20 cellular contexts compared by ENCODE assay signal in genomic region chr5:128202320-128202719, GRCh38.
DNase-seq lines count a peak whose midpoint lies in the region; ATAC-seq, FAIRE-seq and TF ChIP-seq lines count a peak whose summit lies in the region.
"Had no signal": no experiment of that assay in that cellular context is flagged by ENCODE, and none has a peak within 500 bp of the region (broad histone marks: within the 10 kb centered on the region; RNA-seq: fewer than 3 reads in every experiment).

No MANE protein-coding gene starts in this region.

- intact Hi-C loops in HepG2 (cut with micrococcal nuclease; ENCODE audit: unreplicated experiment) = no loop called here
- intact Hi-C loops in right lobe of liver (cut with DNase I) = no loop called here
- intact Hi-C loops in lower leg skin (cut with DNase I; ENCODE audit: low total_unique reads) = loop anchor here (10.0 kb wide), 1 partner anchor 438 kb away; no protein-coding TSS in a partner anchor

- H3K9me2 ChIP-seq in Karpas-422 (replicated peaks; ENCODE audit: insufficient read depth, low read length) = no peaks in the 10 kb centered on the region

- TF ChIP-seq EP300 in HepG2 (IDR thresholded peaks at IDR 0.05; ENCODE audit: low read depth in 2 of 2, low read length in 2 of 2) (no peak), HepG2 (CRISPR knock-in tag; IDR thresholded peaks at IDR 0.05; ENCODE audit: borderline replicate concordance) (no peak)

- H3K79me2 ChIP-seq in HepG2 (ENCODE audit: insufficient read depth, low read length) (no peaks in the 10 kb centered on the region), Karpas-422 (ENCODE audit: low read length) (no peaks in the 10 kb centered on the region)

- in situ Hi-C loops in HepG2 (cut with HindIII; ENCODE audit: extremely low pct_ligation_motif_present, low pct_unique_long_range_greater_than_20kb) = loop anchor here (5.0 to 25.0 kb wide), 5 partner anchors 325 to 910 kb away; no protein-coding TSS in a partner anchor

- H3K36me3 ChIP-seq in HepG2 (replicated peaks in 1 of 2; ENCODE audit: control insufficient read depth in 1 of 2, insufficient read depth in 2 of 2, low read length in 2 of 2) = no peaks in the 10 kb centered on the region
- H3K36me3 ChIP-seq in right lobe of liver = no peaks in the 10 kb centered on the region
- peaks cover 44% of the 10 kb centered on the region for H3K36me3 ChIP-seq in Karpas-422 (ENCODE audit: insufficient read depth, low read length)
- no peaks in the 10 kb centered on the region for H3K36me3 ChIP-seq in small intestine (ENCODE audit: control insufficient read depth in 2 of 2, insufficient read depth in 2 of 2, low read length in 2 of 2)

- CTCF ChIA-PET in HepG2 (lab: Yijun Ruan, JAX; ENCODE audit: low intra/inter-chr PET ratio, low total read pairs) = interaction anchor here (2.4 to 2.8 kb wide), 2 partner anchors 325 to 327 kb away, joined by 22 to 27 read pairs; no protein-coding TSS in a partner anchor

- H3K27ac ChIP-seq in HepG2 (ENCODE audit: extremely low read length, insufficient read depth, low read length) (no peak overlapping the region), right lobe of liver (no peak overlapping the region), Karpas-422 (ENCODE audit: low read length) (peak overlapping the region; percentile 4), small intestine (ENCODE audit: low read depth in 1 of 2, low read length in 1 of 2) (no peak overlapping the region)

- H3K4me1 ChIP-seq in HepG2 (ENCODE audit: insufficient read depth, low read length) (0 out of 2 replicates have a peak, but pooled peaks cover 5% of the 10 kb centered on the region), right lobe of liver (peaks cover 0 to 10% (median 0%) of the 10 kb centered on the region in 4 donors), Karpas-422 (ENCODE audit: low read length) (peaks cover 62% of the 10 kb centered on the region), small intestine (ENCODE audit: control insufficient read depth in 2 of 2, insufficient read depth in 1 of 2, low read depth in 1 of 2, low read length in 1 of 2) (peaks cover 0 to 5% of the 10 kb centered on the region in 2 donors)

- H3K4me2 ChIP-seq in HepG2 (ENCODE audit: low read depth, low read length) (no peak overlapping the region), Karpas-422 (ENCODE audit: low read depth, low read length, poor library complexity, severe bottlenecking) (no peak overlapping the region)

- no peaks in the 10 kb centered on the region for H3K9me3 ChIP-seq in HepG2 (ENCODE audit: low read length)
- H3K9me3 ChIP-seq in right lobe of liver = no peaks in the 10 kb centered on the region
- H3K9me3 ChIP-seq in Karpas-422 (ENCODE audit: low read length) = no peaks in the 10 kb centered on the region
- no peaks in the 10 kb centered on the region for H3K9me3 ChIP-seq in small intestine (ENCODE audit: control insufficient read depth, low read depth)

- H3K27me3 ChIP-seq in HepG2 (ENCODE audit: control insufficient read depth in 1 of 2, insufficient read depth in 2 of 2, low read length in 2 of 2) (peaks cover 0 to 3% of the 10 kb centered on the region in 2 experiments; a peak in 1 of 5 replicates), right lobe of liver (no peaks in the 10 kb centered on the region), Karpas-422 (ENCODE audit: low read length) (no peaks in the 10 kb centered on the region), small intestine (ENCODE audit: control insufficient read depth in 2 of 2, insufficient read depth in 2 of 2, low read length in 2 of 2) (no peaks in the 10 kb centered on the region)

- H3K4me3 ChIP-seq in HepG2 (replicated peaks in 1 of 3; ENCODE audit: insufficient read depth in 1 of 3, low read depth in 2 of 3, low read length in 3 of 3) (no peak overlapping the region), right lobe of liver (no peak overlapping the region), Karpas-422 (ENCODE audit: low read length) (no peak overlapping the region), fibroblast of pulmonary artery (replicated peaks; ENCODE audit: low read depth, low read length) (no peak overlapping the region), small intestine (ENCODE audit: low read depth in 1 of 2, low read length in 2 of 2) (no peak overlapping the region), lower leg skin (ENCODE audit: low read depth, poor library complexity, severe bottlenecking) (no peak overlapping the region)

- POLR2A ChIA-PET in HepG2 (lab: Yijun Ruan, JAX) = no interaction called here

- FAIRE-seq in HepG2 (lab: Jason Lieb, UNC) = no peak
- no peak for FAIRE-seq in small intestine (lab: Jason Lieb, UNC)
- FAIRE-seq: A204.1, D721Med, G401.6, GM12891, GM19239 had no signal

- TF ChIP-seq POLR2A in HepG2 (IDR thresholded peaks at IDR 0.05; ENCODE audit: insufficient read depth in 1 of 2, low read depth in 2 of 2, low read length in 2 of 2) = no peak
- TF ChIP-seq POLR2A in right lobe of liver (IDR thresholded peaks at IDR 0.05) = no peak
- TF ChIP-seq POLR2A in lower leg skin (IDR thresholded peaks at IDR 0.05) = no peak

- no peak overlapping the region for H2AFZ ChIP-seq in HepG2 (ENCODE audit: low read length)
- no peak overlapping the region for H2AFZ ChIP-seq in Karpas-422 (ENCODE audit: low read length)

- 20% methylated on average over 4 of the region's 4 CpGs for WGBS in HepG2 (ENCODE audit: low lambda C conversion rate)
- WGBS in right lobe of liver (ENCODE audit: insufficient coverage, low coverage, low lambda C conversion rate, missing lambda C conversion rate) = 30% methylated on average over 4 of the region's 4 CpGs
- WGBS in small intestine, 3 donors = 30 to 52% (median 49%) methylated on average over 4 of the region's 4 CpGs
- 58 to 61% methylated on average over 4 of the region's 4 CpGs for WGBS in lower leg skin, 2 donors

- no peaks in the 10 kb centered on the region for H4K20me1 ChIP-seq in HepG2 (ENCODE audit: insufficient read depth, low read length)
- no peaks in the 10 kb centered on the region for H4K20me1 ChIP-seq in Karpas-422 (ENCODE audit: insufficient read depth, low read depth, low read length)

- TF ChIP-seq CTCF in HepG2 (CRISPR knock-in tag; IDR thresholded peaks at IDR 0.05) = no peak
- no peak for TF ChIP-seq CTCF in right lobe of liver (IDR thresholded peaks at IDR 0.05)
- no peak for TF ChIP-seq CTCF in fibroblast of pulmonary artery (IDR thresholded peaks at IDR 0.05; ENCODE audit: low read length, missing control alignments)
- no peak for TF ChIP-seq CTCF in lower leg skin (IDR thresholded peaks at IDR 0.05)
- TF ChIP-seq CTCF in omental fat pad (IDR thresholded peaks at IDR 0.05) = no peak

- TF ChIP-seq RAD21 in HepG2 (CRISPR knock-in tag; IDR thresholded peaks at IDR 0.05) = no peak

- no TSS peak for BruUV-seq in HepG2 (replicated peaks; lab: Mats Ljungman, UMichigan)

- DNase-seq in HepG2 (ENCODE audit: low spot score) (no peak), right lobe of liver (no peak), Karpas-422 (no peak), fibroblast of pulmonary artery (ENCODE audit: low read depth) (peak; percentile 23), small intestine (peak; percentile 49), lower leg skin (ENCODE audit: low spot score in 2 of 2) (no peak), omental fat pad (ENCODE audit: low spot score) (no peak), NCI-H2029 (lab: John Stamatoyannopoulos, UW) (no peak)
- DNase-seq: CD8-positive, alpha-beta T cell; COR-L47; DMS153; DMS79 treated with DMSO at 0.1 percent for 48 hours; EL; HCEC 1CT; HFFc6 had no signal

- ATAC-seq in HepG2 (no peak), right lobe of liver (no peak), omental fat pad (ENCODE audit: low FRiP score) (no peak)
- ATAC-seq: CD8-positive, alpha-beta T cell had no signal

- no peak overlapping the region for H3K9ac ChIP-seq in HepG2 (ENCODE audit: insufficient read depth, low read depth, low read length)
- H3K9ac ChIP-seq in Karpas-422 (ENCODE audit: low read length) = no peak overlapping the region

TF ChIP-seq in HepG2, 621 proteins besides CTCF, POLR2A, EP300 and RAD21:
- TF ChIP-seq CEBPB (IDR thresholded peaks at IDR 0.05; ENCODE audit: borderline replicate concordance, low read depth, low read length) (peak; percentile 85), ZNF503 (CRISPR knock-in tag; IDR thresholded peaks at IDR 0.05) (no peak)

Comparison
In these comparisons a context has a peak if more than half of its experiments do, and no peak if none do; other contexts are left out.
1. DNase-seq: peak in fibroblast of pulmonary artery (single experiment) and small intestine (single experiment); none in HepG2 (single experiment), right lobe of liver (0 of 3), Karpas-422 (single experiment), lower leg skin (0 of 2), omental fat pad (single experiment) and NCI-H2029 (single experiment).